27 cellular contexts compared by ENCODE assay signal in the genomic region with DNA sequence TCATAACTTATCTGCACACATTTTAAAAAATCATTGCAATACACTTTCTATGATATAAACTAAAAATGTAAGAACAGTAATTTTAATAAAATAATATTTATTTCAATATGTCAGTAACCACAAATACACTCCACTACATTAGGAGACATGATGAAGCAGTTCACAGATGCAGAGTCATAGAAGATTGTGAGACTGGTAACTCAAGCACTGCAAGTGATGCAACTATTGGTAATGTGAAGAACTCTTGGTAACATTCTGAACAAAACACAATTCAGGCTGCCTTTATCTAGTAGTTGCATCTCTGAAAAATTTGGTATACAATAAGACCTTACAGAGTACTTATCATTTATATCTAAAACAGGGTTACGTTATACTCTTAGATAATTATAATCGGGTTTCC. TPM values are rescaled to one million over a fixed set of nuclear protein-coding genes. Genes with fewer than 3 reads are reported as not detected.
DNase-seq lines count a peak whose midpoint lies in the region; ATAC-seq, FAIRE-seq and TF ChIP-seq lines count a peak whose summit lies in the region.
"Had no signal": no experiment of that assay in that cellular context is flagged by ENCODE, and none has a peak within 500 bp of the region (broad histone marks: within the 10 kb centered on the region; RNA-seq: fewer than 3 reads in every experiment).

No MANE protein-coding gene starts in this region.

- TF ChIP-seq POLR2A in K562 (conservative IDR thresholded peaks at IDR 0.05) (no peak), erythroblast (IDR thresholded peaks at IDR 0.05; ENCODE audit: low read length) (no peak)

- no peak overlapping the region for H3K4me2 ChIP-seq in K562 (ENCODE audit: insufficient read depth, low read length)
- H3K4me2 ChIP-seq: BLaER1 treated with 17β-estradiol and CSF1 and Interleukin-3, amounts not matched to agents 10 nM and 100 nM; GM23338 had no signal

- DNase-seq in AG10803 (ENCODE audit: low read depth) (peak; percentile 6), OCI-M1 (lab: John Stamatoyannopoulos, UW) (peak; percentile 80), K562 (ENCODE audit: extremely low read depth in 1 of 4, low spot score in 3 of 4) (no peak), erythroblast (lab: John Stamatoyannopoulos, UW) (peak; percentile 27 to 70), activated gamma-delta T cell (lab: John Stamatoyannopoulos, UW) (no peak), mucosa of descending colon (no peak), foreskin fibroblast (no peak), NCI-H774 (lab: John Stamatoyannopoulos, UW) (no peak)
- DNase-seq: AML-193; BE2C; CD4-positive, alpha-beta T cell; CD8-positive, alpha-beta memory T cell; DMS 273 treated with DMSO at 0.1 percent for 48 hours; DMS79; EL; GDM1; H9; HFFc6 had no signal

- H3K9me1 ChIP-seq in K562 (ENCODE audit: control insufficient read depth, insufficient read depth, low read length): no peaks in the 10 kb centered on the region

- WGBS in K562 (ENCODE audit: insufficient coverage, low coverage, missing lambda C conversion rate): 0% methylated on average over 2 of the region's 2 CpGs

- TF ChIP-seq EP300 in K562 (IDR thresholded peaks at IDR 0.05; ENCODE audit: low read length): peak; percentile 47; the same call in 1 of the 2 replicates

- POLR2A ChIA-PET in K562 (lab: Yijun Ruan, JAX): no interaction called here

- H3K79me2 ChIP-seq in K562 (ENCODE audit: control insufficient read depth, insufficient read depth, low read length): no peaks in the 10 kb centered on the region

- ATAC-seq in K562 (peak; percentile 70), mucosa of descending colon (no peak)
- ATAC-seq: GM12878, GM23338 had no signal

- H3K4me1 ChIP-seq in K562 (replicated peaks in 1 of 2; ENCODE audit: control insufficient read depth in 2 of 2, insufficient read depth in 2 of 2, low read length in 2 of 2) (no peaks in the 10 kb centered on the region), mucosa of descending colon (ENCODE audit: low read depth) (no peaks in the 10 kb centered on the region)
- H3K4me1 ChIP-seq: BE2C; BLaER1 treated with 17β-estradiol and CSF1 and Interleukin-3, amounts not matched to agents 10 nM and 100 nM had no signal

- BruUV-seq in K562 (replicated peaks; lab: Mats Ljungman, UMichigan): no TSS peak

- intact Hi-C loops in K562 (cut with micrococcal nuclease): no loop called here
- intact Hi-C loops in mucosa of descending colon (cut with DNase I, micrococcal nuclease): no loop called here

- no peaks in the 10 kb centered on the region for H3K9me3 ChIP-seq in K562 (replicated peaks; ENCODE audit: control insufficient read depth, insufficient read depth, low read depth, low read length)
- no peaks in the 10 kb centered on the region for H3K9me3 ChIP-seq in mucosa of descending colon
- H3K9me3 ChIP-seq: BE2C; BLaER1 treated with 17β-estradiol and CSF1 and Interleukin-3, amounts not matched to agents 10 nM and 100 nM had no signal

- no peak overlapping the region for H3K9ac ChIP-seq in K562 (ENCODE audit: insufficient read depth in 1 of 2, low read depth in 2 of 2, low read length in 2 of 2)
- H3K9ac ChIP-seq: BLaER1 treated with 17β-estradiol and CSF1 and Interleukin-3, amounts not matched to agents 10 nM and 100 nM had no signal

- no peak for TF ChIP-seq RAD21 in K562 (CRISPR knock-in tag; conservative IDR thresholded peaks at IDR 0.05 in 1 of 2, IDR thresholded peaks at IDR 0.05 in 1 of 2)

- no peaks in the 10 kb centered on the region for H3K27me3 ChIP-seq in K562 (ENCODE audit: control insufficient read depth in 2 of 2, insufficient read depth in 2 of 2, low read length in 2 of 2)
- H3K27me3 ChIP-seq: BE2C; BLaER1 treated with 17β-estradiol and CSF1 and Interleukin-3, amounts not matched to agents 10 nM and 100 nM had no signal

- CTCF ChIA-PET in K562 (lab: Yijun Ruan, JAX; ENCODE audit: low intra/inter-chr PET ratio): no interaction called here

- H4K20me1 ChIP-seq in K562 (replicated peaks; ENCODE audit: control insufficient read depth, insufficient read depth, low read length): no peaks in the 10 kb centered on the region
- H4K20me1 ChIP-seq: BLaER1 treated with 17β-estradiol and CSF1 and Interleukin-3, amounts not matched to agents 10 nM and 100 nM had no signal

- no peak overlapping the region for H3K27ac ChIP-seq in K562 (ENCODE audit: extremely low read depth, low read depth, low read length)
- H3K27ac ChIP-seq: 22Rv1; BLaER1 treated with 17β-estradiol and CSF1 and Interleukin-3, amounts not matched to agents 10 nM and 100 nM had no signal

- in situ Hi-C loops in K562 (cut with MboI): no loop called here

- H3K36me3 ChIP-seq in K562 (ENCODE audit: control insufficient read depth, insufficient read depth, low read length) (no peaks in the 10 kb centered on the region), mucosa of descending colon (ENCODE audit: low read depth) (no peaks in the 10 kb centered on the region)
- H3K36me3 ChIP-seq: BE2C; BLaER1 treated with 17β-estradiol and CSF1 and Interleukin-3, amounts not matched to agents 10 nM and 100 nM had no signal

- H2AFZ ChIP-seq in K562 (ENCODE audit: low read depth, low read length): no peak overlapping the region
- H2AFZ ChIP-seq: GM23338 had no signal

- no peak for TF ChIP-seq CTCF in AG10803 (conservative IDR thresholded peaks at IDR 0.05; ENCODE audit: low read length)
- TF ChIP-seq CTCF in K562 (IDR thresholded peaks at IDR 0.05 in 2 of 3, conservative IDR thresholded peaks at IDR 0.05 in 1 of 3; ENCODE audit: insufficient read depth in 2 of 3, low read depth in 1 of 3, low read length in 3 of 3): no peak
- no peak for TF ChIP-seq CTCF in mucosa of descending colon (IDR thresholded peaks at IDR 0.05)
- TF ChIP-seq CTCF in foreskin fibroblast (IDR thresholded peaks at IDR 0.05; ENCODE audit: low read depth, low read length): no peak

- no peak for FAIRE-seq in K562 (lab: Jason Lieb, UNC)
- FAIRE-seq: A204.1, D721Med, GM12878, GM19239 had no signal

- H3K4me3 ChIP-seq in AG10803 (ENCODE audit: low read length) (no peak overlapping the region), K562 (no peak overlapping the region), mucosa of descending colon (no peak overlapping the region), foreskin fibroblast (ENCODE audit: low read depth in 1 of 2, low read length in 2 of 2) (no peak overlapping the region)
- H3K4me3 ChIP-seq: BLaER1 treated with 17β-estradiol and CSF1 and Interleukin-3, amounts not matched to agents 10 nM and 100 nM; GM12878; GM23338 had no signal

TF ChIP-seq in K562, 482 proteins besides CTCF, POLR2A, EP300 and RAD21 (continues in another document):
- peak; percentile 50; the same call in 1 of the 2 replicates for TF ChIP-seq NFE2 (IDR thresholded peaks at IDR 0.05; ENCODE audit: low read depth)
- TF ChIP-seq, protein P1, sequence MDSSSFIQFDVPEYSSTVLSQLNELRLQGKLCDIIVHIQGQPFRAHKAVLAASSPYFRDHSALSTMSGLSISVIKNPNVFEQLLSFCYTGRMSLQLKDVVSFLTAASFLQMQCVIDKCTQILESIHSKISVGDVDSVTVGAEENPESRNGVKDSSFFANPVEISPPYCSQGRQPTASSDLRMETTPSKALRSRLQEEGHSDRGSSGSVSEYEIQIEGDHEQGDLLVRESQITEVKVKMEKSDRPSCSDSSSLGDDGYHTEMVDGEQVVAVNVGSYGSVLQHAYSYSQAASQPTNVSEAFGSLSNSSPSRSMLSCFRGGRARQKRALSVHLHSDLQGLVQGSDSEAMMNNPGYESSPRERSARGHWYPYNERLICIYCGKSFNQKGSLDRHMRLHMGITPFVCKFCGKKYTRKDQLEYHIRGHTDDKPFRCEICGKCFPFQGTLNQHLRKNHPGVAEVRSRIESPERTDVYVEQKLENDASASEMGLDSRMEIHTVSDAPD (CRISPR knock-in tag; IDR thresholded peaks at IDR 0.05): no peak
- TF ChIP-seq ZSCAN32 (CRISPR knock-in tag; IDR thresholded peaks at IDR 0.05): peak; percentile 74; the same call in 1 of the 2 replicates
- TF ChIP-seq, protein P2, sequence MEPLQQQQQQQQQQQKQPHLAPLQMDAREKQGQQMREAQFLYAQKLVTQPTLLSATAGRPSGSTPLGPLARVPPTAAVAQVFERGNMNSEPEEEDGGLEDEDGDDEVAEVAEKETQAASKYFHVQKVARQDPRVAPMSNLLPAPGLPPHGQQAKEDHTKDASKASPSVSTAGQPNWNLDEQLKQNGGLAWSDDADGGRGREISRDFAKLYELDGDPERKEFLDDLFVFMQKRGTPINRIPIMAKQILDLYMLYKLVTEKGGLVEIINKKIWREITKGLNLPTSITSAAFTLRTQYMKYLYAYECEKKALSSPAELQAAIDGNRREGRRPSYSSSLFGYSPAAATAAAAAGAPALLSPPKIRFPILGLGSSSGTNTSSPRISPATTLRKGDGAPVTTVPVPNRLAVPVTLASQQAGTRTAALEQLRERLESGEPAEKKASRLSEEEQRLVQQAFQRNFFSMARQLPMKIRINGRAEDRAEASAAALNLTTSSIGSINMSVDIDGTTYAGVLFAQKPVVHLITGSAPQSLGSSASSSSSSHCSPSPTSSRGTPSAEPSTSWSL (CRISPR knock-in tag; IDR thresholded peaks at IDR 0.05; ENCODE audit: borderline replicate concordance): no peak
- peak; percentile 80; the same call in 1 of the 2 replicates for TF ChIP-seq ZNF584 (CRISPR knock-in tag; IDR thresholded peaks at IDR 0.05; ENCODE audit: low read depth)
- TF ChIP-seq GTF2E2 (tag; IDR thresholded peaks at IDR 0.05): no peak
- TF ChIP-seq MAFG (tag; conservative IDR thresholded peaks at IDR 0.05): peak; percentile 40; the same call in 1 of the 2 replicates

RNA-seq across cellular contexts. Expression of a gene that starts 52.6 kb away (rescaled TPM):
- not detected in 2 replicates for total RNA-seq in K562 (2011; cell fraction: chromatin; rRNA removed; ENCODE audit: low replicate concordance)
- total RNA-seq in K562 (2011; cell fraction: nucleolus; rRNA removed): not detected in 2 replicates
- total RNA-seq in K562 (2011; cell fraction: nucleoplasm; rRNA removed): not detected in 2 replicates
- total RNA-seq in K562 (2014; rRNA removed) (0.41 and 0.45 TPM in 2 replicates), K562 (2014; rRNA removed; fragmentation: Illumina TruSeq; extraction: Trizol) (not detected in 2 replicates), K562 (2015; rRNA removed; fragmentation: Illumina TruSeq; extraction: Trizol) (not detected in 2 replicates), K562 (2021) (0.07 and 0.09 TPM in 2 replicates), mucosa of descending colon (1 to 10 TPM in 1 of 3 donors, under 1 TPM in 2; 0.14 to 3.2 (median 0.17) TPM)
- polyA plus RNA-seq in K562 (2011; rRNA removed) (0.07 TPM in 1 of 2 replicates, not detected in the other), K562 (2014; fragmentation: Illumina TruSeq; extraction: Trizol) (0.09 TPM in 1 of 2 replicates, not detected in the other), K562 (2014; fragmentation: Nextera tagmentation; extraction: Ambion mirVana) (under 1 TPM in 1 of 2 experiments, not detected in 1; 0.03 TPM), K562 (2014; rRNA removed) (0.27 TPM in 1 of 2 replicates, not detected in the other)
- not detected in 2 replicates for polyA plus RNA-seq in K562 (2011; cell fraction: cytosol; rRNA removed)
- not detected in 2 replicates for polyA plus RNA-seq in K562 (2011; cell fraction: nucleus; rRNA removed)
- polyA plus RNA-seq in K562 (2012): 0.08 TPM in 1 of 2 replicates, not detected in the other
- not detected in 2 replicates for polyA minus RNA-seq in K562 (2011; rRNA and poly(A)+ RNA removed)
- not detected in 2 replicates for polyA minus RNA-seq in K562 (2011; cell fraction: cytosol; rRNA and poly(A)+ RNA removed)
- polyA minus RNA-seq in K562 (2011; cell fraction: nucleus; rRNA and poly(A)+ RNA removed): not detected in 2 replicates
- total RNA-seq: CD4-positive, alpha-beta T cell; CD8-positive, alpha-beta memory T cell; GM12878; HFFc6 had no signal
- polyA plus RNA-seq: AG04450; CD14-positive monocyte; CD8-positive, alpha-beta memory T cell had no signal

Comparison
In these comparisons a context has a peak if more than half of its experiments do, and no peak if none do; other contexts are left out.
1. DNase-seq: peak in AG10803 (single experiment), OCI-M1 (single experiment) and erythroblast (2 of 2); none in K562 (0 of 4), activated gamma-delta T cell (single experiment), mucosa of descending colon (0 of 3), foreskin fibroblast (0 of 2) and NCI-H774 (single experiment).